ENCODE assay signal across 1 cellular context in genomic region chr17:74325743-74326379, GRCh38.
TF ChIP-seq lines count a peak whose summit lies in the region.

Gene KIF19 (plus strand): TSS chr17:74326226. CDS start chr17:74326350, 124 bp downstream.

TF ChIP-seq in IMR-90, 13 proteins besides CTCF, POLR2A, EP300 and RAD21:
- no peak for TF ChIP-seq MAZ (IDR thresholded peaks at IDR 0.05; ENCODE audit: borderline replicate concordance, low read depth, low read length)
- no peak for TF ChIP-seq MAFK (IDR thresholded peaks at IDR 0.05; ENCODE audit: low read depth, low read length)
- no peak for TF ChIP-seq CEBPB (IDR thresholded peaks at IDR 0.05; ENCODE audit: low read depth, low read length)
- TF ChIP-seq ELK1 (IDR thresholded peaks at IDR 0.05; ENCODE audit: borderline replicate concordance, low read depth, low read length) = no peak
- TF ChIP-seq USF2 (IDR thresholded peaks at IDR 0.05; ENCODE audit: low read depth, low read length) = no peak
- TF ChIP-seq RCOR1 (IDR thresholded peaks at IDR 0.05; ENCODE audit: insufficient replicate concordance, low read length) = no peak
- TF ChIP-seq FOS (IDR thresholded peaks at IDR 0.05; ENCODE audit: low read depth, low read length) = no peak
